14 cellular contexts compared by ENCODE assay signal in the genomic region with DNA sequence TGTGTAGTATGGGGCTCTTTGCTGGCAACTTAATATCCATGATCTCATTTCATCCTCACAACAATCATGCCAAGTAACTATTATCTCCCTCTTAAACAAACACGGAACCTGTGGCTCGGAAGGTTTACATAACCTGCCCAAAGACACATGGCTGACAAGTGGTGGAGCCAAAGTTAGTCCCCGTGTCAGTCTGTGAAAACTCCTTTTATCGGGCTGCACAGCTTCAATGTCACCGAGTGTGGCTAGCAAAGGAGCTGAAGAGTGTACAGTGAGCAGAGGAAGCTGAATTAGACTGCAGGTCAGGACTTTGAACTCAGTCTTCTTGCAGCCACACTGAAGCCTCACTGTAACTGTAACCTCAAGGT.
DNase-seq lines count a peak whose midpoint lies in the region.
"Had no signal": no experiment of that assay in that cellular context is flagged by ENCODE, and none has a peak within 500 bp of the region (broad histone marks: within the 10 kb centered on the region; RNA-seq: fewer than 3 reads in every experiment).

No MANE protein-coding gene starts in this region.

- H3K9ac ChIP-seq in mesenchymal stem cell (ENCODE audit: low read length) = no peak overlapping the region

- H2AK5ac ChIP-seq in mesenchymal stem cell (ENCODE audit: low read length, severe bottlenecking) = peak overlapping the region; percentile 26

- H3K14ac ChIP-seq in mesenchymal stem cell (ENCODE audit: low read length in 2 of 2) = no peak overlapping the region

- WGBS in mesenchymal stem cell = 100% methylated on average over 5 of the region's 5 CpGs

- peak overlapping the region; percentile 39 for H3K4me2 ChIP-seq in mesenchymal stem cell (ENCODE audit: low read length, poor library complexity, severe bottlenecking)

- H2BK120ac ChIP-seq in mesenchymal stem cell (ENCODE audit: low read depth, low read length) = no peak overlapping the region

- no peak overlapping the region for H3K4ac ChIP-seq in mesenchymal stem cell (ENCODE audit: low read depth in 1 of 2, low read length in 2 of 2)

- DNase-seq in DMS53 treated with DMSO at 0.1 percent for 48 hours (lab: John Stamatoyannopoulos, UW; ENCODE audit: unreplicated experiment) = peak; percentile 20
- peak; percentile 50 to 83 for DNase-seq in NCI-H2081 (lab: John Stamatoyannopoulos, UW)
- peak; percentile 10 for DNase-seq in dermis blood vessel endothelial cell
- DNase-seq in mesenchymal stem cell = no peak
- DNase-seq in stimulated activated naive CD4-positive, alpha-beta T cell (lab: John Stamatoyannopoulos, UW) = no peak
- DNase-seq in NK-92 treated with Interleukin-12 subunit alpha and Interleukin-12 subunit beta, amount 100 ng/mL, for 24 hours (lab: John Stamatoyannopoulos, UW) = no peak
- no peak for DNase-seq in NCI-H2171 treated with DMSO at 0.1 percent for 48 hours (lab: John Stamatoyannopoulos, UW)
- no peak for DNase-seq in DMS 273 treated with DMSO at 0.1 percent for 48 hours (lab: John Stamatoyannopoulos, UW)
- DNase-seq: amniotic stem cell, head of caudate nucleus, KBM-7, NCI-H526 treated with DMSO at 0.1 percent for 48 hours, retina had no signal

- no peak overlapping the region for H2BK5ac ChIP-seq in mesenchymal stem cell (ENCODE audit: low read depth, low read length, poor library complexity, severe bottlenecking)

- H3K18ac ChIP-seq in mesenchymal stem cell (ENCODE audit: low read depth in 1 of 2, low read length in 2 of 2) = no peak overlapping the region

- H3K27ac ChIP-seq in mesenchymal stem cell (ENCODE audit: low read length, poor library complexity, severe bottlenecking) = peak overlapping the region; percentile 43
- H3K27ac ChIP-seq: SJSA1 had no signal

- no peak overlapping the region for H2BK12ac ChIP-seq in mesenchymal stem cell (ENCODE audit: low read length in 2 of 2)

- H3K4me3 ChIP-seq in mesenchymal stem cell (ENCODE audit: insufficient read depth in 1 of 2, low read depth in 1 of 2, low read length in 2 of 2) = no peak overlapping the region
- H3K4me3 ChIP-seq: SJSA1 had no signal

- H3K4me1 ChIP-seq in mesenchymal stem cell (ENCODE audit: control insufficient read depth, insufficient read depth, low read depth, low read length) = peaks cover 6% of the 10 kb centered on the region
- H3K4me1 ChIP-seq: SJSA1 had no signal

- no peak overlapping the region for H2BK15ac ChIP-seq in mesenchymal stem cell (ENCODE audit: low read depth, poor library complexity, severe bottlenecking)

- no peaks in the 10 kb centered on the region for H3K9me3 ChIP-seq in mesenchymal stem cell (ENCODE audit: control insufficient read depth, low read length)
- H3K9me3 ChIP-seq: SJSA1 had no signal

- no peak overlapping the region for H4K91ac ChIP-seq in mesenchymal stem cell (ENCODE audit: low read length)

- H3K23ac ChIP-seq in mesenchymal stem cell (ENCODE audit: low read length in 2 of 2) = no peak overlapping the region

- peaks cover 9 to 60% of the 10 kb centered on the region in 2 experiments for H3K36me3 ChIP-seq in mesenchymal stem cell (ENCODE audit: control insufficient read depth in 1 of 2, insufficient read depth in 2 of 2, low read depth in 1 of 2, low read length in 2 of 2)

- no peak overlapping the region for H4K8ac ChIP-seq in mesenchymal stem cell (ENCODE audit: low read length)

- H3K79me1 ChIP-seq in mesenchymal stem cell (replicated peaks; ENCODE audit: low read length, poor library complexity, severe bottlenecking) = peaks cover 10% of the 10 kb centered on the region

- H3K27me3 ChIP-seq in mesenchymal stem cell (ENCODE audit: control insufficient read depth in 1 of 2, insufficient read depth in 1 of 2, low read length in 2 of 2) = no peaks in the 10 kb centered on the region
- H3K27me3 ChIP-seq: SJSA1 had no signal

- H2AFZ ChIP-seq in mesenchymal stem cell (ENCODE audit: low read depth, low read length) = no peak overlapping the region

Comparison
In these comparisons a context has a peak if more than half of its experiments do, and no peak if none do; other contexts are left out.
1. DNase-seq: peak in DMS53 treated with DMSO at 0.1 percent for 48 hours (single experiment), NCI-H2081 (2 of 2) and dermis blood vessel endothelial cell (single experiment); none in mesenchymal stem cell (single experiment), stimulated activated naive CD4-positive, alpha-beta T cell (0 of 6), NK-92 treated with Interleukin-12 subunit alpha and Interleukin-12 subunit beta, amount 100 ng/mL, for 24 hours (single experiment), NCI-H2171 treated with DMSO at 0.1 percent for 48 hours (single experiment) and DMS 273 treated with DMSO at 0.1 percent for 48 hours (single experiment).